Comparison of ENCODE assay signal across 11 cellular contexts in the genomic region with DNA sequence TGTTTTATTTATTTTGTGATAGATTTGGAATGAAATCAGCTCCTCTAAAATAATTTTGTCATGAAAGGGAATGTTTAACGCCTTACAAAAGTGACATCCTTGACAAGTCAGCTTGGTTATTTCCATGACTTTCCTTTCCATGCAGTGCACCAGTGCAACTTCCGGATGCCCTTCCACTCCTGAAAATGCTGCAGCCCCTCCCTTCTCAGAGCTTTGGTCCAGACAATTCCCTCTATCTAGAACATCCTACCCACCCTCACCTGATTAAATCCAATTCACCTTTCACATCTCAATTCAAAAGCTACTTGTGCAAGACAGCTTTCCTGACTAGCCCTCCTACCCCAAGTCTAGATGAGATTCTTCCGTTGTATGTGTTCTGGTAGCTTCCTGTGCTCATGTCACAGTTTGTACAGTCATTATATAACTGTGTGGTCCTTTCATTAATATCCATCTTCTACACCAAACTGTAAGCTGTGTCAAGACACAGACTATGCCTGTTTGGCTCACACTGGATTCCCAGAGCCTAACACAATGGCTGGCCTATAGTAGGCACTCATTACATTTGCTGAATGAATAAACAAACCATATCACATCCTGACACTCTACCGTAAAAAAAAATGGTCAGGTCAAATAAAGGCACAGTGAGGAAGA.
DNase-seq lines count a peak whose midpoint lies in the region; ATAC-seq and TF ChIP-seq lines count a peak whose summit lies in the region.
"Had no signal": no experiment of that assay in that cellular context is flagged by ENCODE, and none has a peak within 500 bp of the region (broad histone marks: within the 10 kb centered on the region; RNA-seq: fewer than 3 reads in every experiment).

No MANE protein-coding gene starts in this region.

- in situ Hi-C loops in GM13976 (cut with MboI; ENCODE audit: low sequenced_read_pairs, unreplicated experiment), result no loop called here

- peak; percentile 35 for ATAC-seq in GM21381 (IDR thresholded peaks at IDR 0.05; ENCODE audit: unreplicated experiment)
- ATAC-seq in HG03460 (IDR thresholded peaks at IDR 0.05; ENCODE audit: unreplicated experiment), result peak; percentile 33

- H3K27ac Mint-ChIP-seq in immature natural killer cell, result peak overlapping the region; percentile 91 to 97 (median 94)
- H3K27ac Mint-ChIP-seq: nephron progenitor cell had no signal

- peaks cover 0 to 2% (median 2%) of the 10 kb centered on the region in 3 donors for H3K27me3 Mint-ChIP-seq in immature natural killer cell (ENCODE audit: low read depth in 3 of 3)

- peaks cover 86 to 98% of the 10 kb centered on the region in 2 donors for H3K4me1 Mint-ChIP-seq in immature natural killer cell

- no peaks in the 10 kb centered on the region for H3K9me3 Mint-ChIP-seq in immature natural killer cell
- H3K9me3 Mint-ChIP-seq: nephron progenitor cell had no signal

- peak overlapping the region; percentile 51 to 80 (median 73) for H3K4me3 Mint-ChIP-seq in immature natural killer cell
- H3K4me3 Mint-ChIP-seq: nephron progenitor cell had no signal

- DNase-seq in GM13976 (ENCODE audit: low spot score) (peak; percentile 36), immature natural killer cell (peak in 2 of 3 donors; percentile 30 to 34), HPDE6-E6E7 (ENCODE audit: extremely low spot score) (no peak)
- DNase-seq in stimulated activated CD4-positive, alpha-beta T cell treated with anti-CD3 and anti-CD28 coated beads, Interleukin-15, amount 100 ng/mL, for 24 hours, result no peak
- DNase-seq in stimulated activated CD4-positive, alpha-beta T cell treated with anti-CD3 and anti-CD28 coated beads, Interleukin-2, amount 100 ng/mL, for 24 hours, result no peak
- no peak for DNase-seq in activated CD4-positive, alpha-beta T cell treated with anti-CD3 and anti-CD28 coated beads, Interleukin-2, amount 50 U/mL, for 48 hours
- DNase-seq: dermis blood vessel endothelial cell, MM.1S, nephron progenitor cell had no signal

- no peak for TF ChIP-seq CTCF in GM13976 (IDR thresholded peaks at IDR 0.05; ENCODE audit: borderline replicate concordance, control extremely low read depth, extremely low read depth, insufficient read depth, missing control alignments)

- H3K36me3 Mint-ChIP-seq in immature natural killer cell, result no peaks in the 10 kb centered on the region

Comparison
In these comparisons a context has a peak if more than half of its experiments do, and no peak if none do; other contexts are left out.
1. DNase-seq: peak in GM13976 (single experiment) and immature natural killer cell (2 of 3); none in stimulated activated CD4-positive, alpha-beta T cell treated with anti-CD3 and anti-CD28 coated beads, Interleukin-15, amount 100 ng/mL, for 24 hours (single experiment), stimulated activated CD4-positive, alpha-beta T cell treated with anti-CD3 and anti-CD28 coated beads, Interleukin-2, amount 100 ng/mL, for 24 hours (0 of 2), HPDE6-E6E7 (single experiment) and activated CD4-positive, alpha-beta T cell treated with anti-CD3 and anti-CD28 coated beads, Interleukin-2, amount 50 U/mL, for 48 hours (0 of 2).